Comparison of ENCODE assay signal across 8 cellular contexts in the genomic region with DNA sequence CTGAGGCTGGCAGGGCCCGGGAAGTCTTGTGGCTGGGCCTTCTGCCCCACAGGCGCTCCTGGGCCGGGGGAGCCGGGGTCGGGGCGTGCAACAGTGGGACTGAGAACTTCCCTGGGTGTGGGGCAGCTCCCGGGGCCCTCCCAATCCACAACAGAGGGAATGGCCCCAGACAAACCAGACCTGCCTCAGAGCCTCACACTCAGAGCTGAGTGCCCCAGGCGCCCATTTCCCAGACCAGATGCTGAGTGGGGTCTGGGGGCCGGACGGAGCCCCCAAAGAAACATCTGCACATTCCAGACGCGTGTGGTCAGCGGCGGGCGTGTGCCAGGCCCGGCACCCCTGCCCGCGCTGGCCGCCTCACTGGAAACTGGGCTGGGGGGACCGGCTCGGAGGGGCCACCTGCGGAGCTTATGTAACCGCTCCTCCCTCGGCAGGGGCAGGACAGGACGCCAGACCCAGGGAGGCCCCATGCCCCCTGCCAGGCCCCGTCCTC. TPM values are rescaled to one million over a fixed set of nuclear protein-coding genes. Genes with fewer than 3 reads are reported as not detected.
DNase-seq lines count a peak whose midpoint lies in the region; ATAC-seq and TF ChIP-seq lines count a peak whose summit lies in the region.
"Not testable (repeated sequence)": the region's sequence is repeated elsewhere in the genome, so short reads cannot be mapped to it uniquely, and the experiment has no call there.

No MANE protein-coding gene starts in this region.

- not testable (repeated sequence) for TF ChIP-seq RAD21 in IMR-90 (IDR thresholded peaks at IDR 0.05; ENCODE audit: low read length)

- intact Hi-C loops in IMR-90 (cut with micrococcal nuclease); sigmoid colon (cut with DNase I); transverse colon (cut with DNase I; ENCODE audit: low total_unique reads): not testable (repeated sequence)

- H3K14ac ChIP-seq in IMR-90 (replicated peaks; ENCODE audit: low read depth, low read length): peak overlapping the region; percentile 64

- not testable (repeated sequence) for H3K27ac Mint-ChIP-seq in endodermal cell

- H2BK120ac ChIP-seq in IMR-90 (ENCODE audit: low read depth, low read length): peak overlapping the region; percentile 75; the same call in 1 of the 2 replicates
- H2BK120ac ChIP-seq in mesendoderm (ENCODE audit: low read depth, low read length): not testable (repeated sequence)

- H3K27me3 Mint-ChIP-seq in endodermal cell (ENCODE audit: insufficient read depth): not testable (repeated sequence)

- peak overlapping the region; percentile 77 for H4K91ac ChIP-seq in IMR-90 (ENCODE audit: insufficient read depth, low read depth, low read length)

- dilution Hi-C loops in IMR-90 (cut with HindIII; ENCODE audit: low sequenced_read_pairs, unreplicated experiment): not testable (repeated sequence)

- in situ Hi-C loops in IMR-90 (cut with MboI; ENCODE audit: low sequenced_read_pairs); transverse colon (cut with MboI; ENCODE audit: low pct_ligation_motif_present in 1 of 4, low pct_unique_long_range_greater_than_20kb in 1 of 4, low sequenced_read_pairs in 3 of 4): not testable (repeated sequence)

- not testable (repeated sequence) for TF ChIP-seq EP300 in sigmoid colon (IDR thresholded peaks at IDR 0.05); transverse colon (IDR thresholded peaks at IDR 0.05; ENCODE audit: low read depth)

- ATAC-seq in IMR-90 (ENCODE audit: low read depth): peak; percentile 4

- peak overlapping the region; percentile 53; the same call in 1 of the 2 replicates for H4K5ac ChIP-seq in IMR-90 (ENCODE audit: low read depth, low read length)
- not testable (repeated sequence) for H4K5ac ChIP-seq in mesendoderm (ENCODE audit: low read length)

- H3K4me3 ChIP-seq in BLaER1; IMR-90 (ENCODE audit: insufficient read depth, low read depth, low read length); endodermal cell (ENCODE audit: low read length); mesendoderm (ENCODE audit: low read length): not testable (repeated sequence)
- H3K4me3 ChIP-seq in right atrium auricular region (peak overlapping the region; percentile 3 to 38), sigmoid colon (peak overlapping the region; percentile 14 to 46 (median 39)), transverse colon (peak overlapping the region in 2 of 4 donors; percentile 4 to 28)

- H3K9ac ChIP-seq in BLaER1; endodermal cell (ENCODE audit: extremely low read depth, low read length, poor library complexity, severe bottlenecking): not testable (repeated sequence)
- H3K9ac ChIP-seq in IMR-90 (ENCODE audit: low read depth, low read length): peak overlapping the region; percentile 22
- peak overlapping the region; percentile 66 for H3K9ac ChIP-seq in mesendoderm (ENCODE audit: low read length)

- peaks cover 0 to 35% of the 10 kb centered on the region in 2 experiments; a peak in 2 of 4 replicates for H3K79me1 ChIP-seq in IMR-90 (ENCODE audit: low read depth in 1 of 2, low read length in 2 of 2)
- H3K79me1 ChIP-seq in mesendoderm (ENCODE audit: low read length): not testable (repeated sequence)

- H3K4me2 ChIP-seq in BLaER1: peak overlapping the region; percentile 59; the same call in 1 of the 2 replicates
- H3K4me2 ChIP-seq in IMR-90 (ENCODE audit: low read depth, low read length): peak overlapping the region; percentile 49; the same call in 1 of the 2 replicates
- H3K4me2 ChIP-seq in mesendoderm (ENCODE audit: low read length): not testable (repeated sequence)

- not testable (repeated sequence) for H2AK9ac ChIP-seq in IMR-90 (replicated peaks; ENCODE audit: low read depth, low read length, poor library complexity)

- H2BK5ac ChIP-seq in IMR-90 (ENCODE audit: low read depth, low read length, poor library complexity, severe bottlenecking): peak overlapping the region; percentile 79
- not testable (repeated sequence) for H2BK5ac ChIP-seq in mesendoderm (ENCODE audit: low read length)

- H3K56ac ChIP-seq in IMR-90 (ENCODE audit: extremely low read depth, insufficient read depth, low read length): 0 out of 2 replicates have a peak overlapping the region, but pooled peaks have one; percentile 51
- H3K56ac ChIP-seq in mesendoderm (ENCODE audit: low read length): peak overlapping the region; percentile 86

- H3K27me3 ChIP-seq in BLaER1; IMR-90 (ENCODE audit: control insufficient read depth, insufficient read depth, low read length); endodermal cell (ENCODE audit: control insufficient read depth, insufficient read depth, low read length, poor library complexity, severe bottlenecking); right atrium auricular region; mesendoderm (ENCODE audit: insufficient read depth, low read length, poor library complexity); sigmoid colon; transverse colon: not testable (repeated sequence)

- not testable (repeated sequence) for H2BK20ac ChIP-seq in IMR-90 (ENCODE audit: low read depth, low read length)

- H3K36me3 ChIP-seq in BLaER1; IMR-90 (ENCODE audit: control insufficient read depth, insufficient read depth, low read length); endodermal cell (ENCODE audit: control insufficient read depth, insufficient read depth, low read length); right atrium auricular region; mesendoderm (ENCODE audit: control insufficient read depth, insufficient read depth, low read length); sigmoid colon; transverse colon: not testable (repeated sequence)

- not testable (repeated sequence) for H3K9me3 Mint-ChIP-seq in endodermal cell

- H3K79me2 ChIP-seq in mesendoderm (ENCODE audit: control insufficient read depth, insufficient read depth, low read length): peaks cover 23% of the 10 kb centered on the region

- H3K18ac ChIP-seq in IMR-90 (ENCODE audit: low read depth, low read length) (peak overlapping the region; percentile 26; the same call in 1 of the 2 replicates), mesendoderm (ENCODE audit: low read length) (peak overlapping the region; percentile 98)

- peak overlapping the region; percentile 36 to 71; a peak in 2 of 4 replicates for H4K8ac ChIP-seq in IMR-90 (ENCODE audit: low read depth in 2 of 2, low read length in 2 of 2)
- H4K8ac ChIP-seq in mesendoderm (ENCODE audit: low read depth, low read length): not testable (repeated sequence)

- H3K23ac ChIP-seq in IMR-90 (ENCODE audit: low read depth, low read length); mesendoderm (ENCODE audit: low read length): not testable (repeated sequence)

- H3K4me3 Mint-ChIP-seq in endodermal cell: peak overlapping the region; percentile 34

- TF ChIP-seq POLR2A in IMR-90 (IDR thresholded peaks at IDR 0.05; ENCODE audit: low read depth, low read length); sigmoid colon (IDR thresholded peaks at IDR 0.05); transverse colon (IDR thresholded peaks at IDR 0.05): not testable (repeated sequence)

- H4K20me1 ChIP-seq in BLaER1 (peaks cover 87% of the 10 kb centered on the region), IMR-90 (ENCODE audit: insufficient read depth, low read length) (peaks cover 42% of the 10 kb centered on the region)

- H3K9me3 ChIP-seq in BLaER1; IMR-90 (ENCODE audit: control insufficient read depth, insufficient read depth, low read length); endodermal cell (ENCODE audit: control insufficient read depth, low read length); right atrium auricular region; sigmoid colon; transverse colon: not testable (repeated sequence)

- not testable (repeated sequence) for DNase-seq in IMR-90; right atrium auricular region (ENCODE audit: low spot score); transverse colon
- DNase-seq in endodermal cell (peak; percentile 80), mesendoderm (peak; percentile 75), sigmoid colon (peak; percentile 69)

- H2AK5ac ChIP-seq in IMR-90 (ENCODE audit: low read depth, low read length): peak overlapping the region; percentile 97
- H2AK5ac ChIP-seq in mesendoderm (ENCODE audit: low read length): not testable (repeated sequence)

- H2AFZ ChIP-seq in IMR-90 (replicated peaks; ENCODE audit: low read length, poor library complexity): not testable (repeated sequence)

- not testable (repeated sequence) for H3K4me1 Mint-ChIP-seq in endodermal cell

- not testable (repeated sequence) for H3K9me1 ChIP-seq in IMR-90 (ENCODE audit: insufficient read depth, low read length)

- TF ChIP-seq CTCF in IMR-90 (conservative IDR thresholded peaks at IDR 0.05; ENCODE audit: low read depth, low read length); endodermal cell (conservative IDR thresholded peaks at IDR 0.05); right atrium auricular region (IDR thresholded peaks at IDR 0.05); sigmoid colon (IDR thresholded peaks at IDR 0.05); transverse colon (IDR thresholded peaks at IDR 0.05): not testable (repeated sequence)

- BruUV-seq in IMR-90 (replicated peaks; lab: Mats Ljungman, UMichigan): not testable (repeated sequence)

- H3K4ac ChIP-seq in IMR-90 (ENCODE audit: low read depth, low read length): peak overlapping the region; percentile 84; the same call in 1 of the 2 replicates
- peak overlapping the region; percentile 58 for H3K4ac ChIP-seq in mesendoderm (ENCODE audit: low read depth, low read length)

- no CpG with 5 or more reads among the region's 26 CpGs for WGBS in IMR-90 (ENCODE audit: extremely low coverage in 2 of 2, insufficient read length in 1 of 2), 2 experiments
- 71 to 79% methylated on average over 5 to 24 of the region's 26 CpGs for WGBS in endodermal cell (ENCODE audit: insufficient coverage in 1 of 2, insufficient read length in 1 of 2), 2 experiments
- no CpG with 5 or more reads among the region's 26 CpGs for WGBS in mesendoderm (ENCODE audit: extremely low coverage, insufficient coverage, low lambda C conversion rate)
- WGBS in sigmoid colon, 2 donors: 59 to 75% methylated on average over 26 of the region's 26 CpGs
- WGBS in transverse colon (ENCODE audit: low coverage in 1 of 2), 2 donors: 50% methylated on average over 10 of the region's 26 CpGs; no CpG with 5 or more reads in 1 of the 2 donors

- H3K36me3 Mint-ChIP-seq in endodermal cell (ENCODE audit: low read depth): not testable (repeated sequence)

- CTCF ChIA-PET in IMR-90 (lab: Yijun Ruan, JAX): not testable (repeated sequence)

- peak overlapping the region; percentile 38 for H3K27ac ChIP-seq in BLaER1
- peak overlapping the region; percentile 81 for H3K27ac ChIP-seq in IMR-90 (ENCODE audit: insufficient read depth, low read length)
- H3K27ac ChIP-seq in angular gyrus (ENCODE audit: low read depth, low read length): peak overlapping the region; percentile 80
- H3K27ac ChIP-seq in endodermal cell (ENCODE audit: low read depth, low read length): not testable (repeated sequence)
- peak overlapping the region; percentile 83 to 90 for H3K27ac ChIP-seq in right atrium auricular region
- peak overlapping the region; percentile 98 for H3K27ac ChIP-seq in mesendoderm (ENCODE audit: low read depth, low read length)
- H3K27ac ChIP-seq in sigmoid colon: peak overlapping the region; percentile 89 to 99 (median 96)
- peak overlapping the region; percentile 84 to 91 (median 88) for H3K27ac ChIP-seq in transverse colon

- not testable (repeated sequence) for H2BK15ac ChIP-seq in IMR-90 (ENCODE audit: low read depth, low read length); mesendoderm (replicated peaks; ENCODE audit: low read depth)

- POLR2A ChIA-PET in IMR-90 (lab: Charles Lee; ENCODE audit: unreplicated experiment): not testable (repeated sequence)

- H3K4me1 ChIP-seq in BLaER1 (peaks cover 38% of the 10 kb centered on the region), IMR-90 (ENCODE audit: control insufficient read depth, insufficient read depth, low read length) (peaks cover 39% of the 10 kb centered on the region), right atrium auricular region (peaks cover 0 to 74% of the 10 kb centered on the region in 2 donors), sigmoid colon (peaks cover 0 to 81% (median 76%) of the 10 kb centered on the region in 4 donors), transverse colon (peaks cover 27 to 68% (median 46%) of the 10 kb centered on the region in 4 donors)
- not testable (repeated sequence) for H3K4me1 ChIP-seq in endodermal cell (ENCODE audit: control insufficient read depth, insufficient read depth, low read length); mesendoderm (ENCODE audit: control insufficient read depth, low read depth, low read length)

RNA-seq across cellular contexts. Expression of a gene that starts 49.6 kb away (rescaled TPM):
- total RNA-seq in IMR-90 (2012; rRNA removed): 47.7 and 58.3 TPM in 2 replicates
- 17.6 and 22.1 TPM in 2 replicates for polyA plus RNA-seq in IMR-90 (2012; rRNA removed)
- 4.0 and 7.1 TPM in 2 replicates for polyA plus RNA-seq in IMR-90 (2012; cell fraction: cytosol; rRNA removed)
- 4.7 and 25.4 TPM in 2 replicates for polyA plus RNA-seq in IMR-90 (2012; cell fraction: nucleus; rRNA removed; ENCODE audit: low replicate concordance)
- 10 to 100 TPM; 28.6 to 30.6 TPM for total RNA-seq in endodermal cell
- 27.4 TPM for polyA plus RNA-seq in endodermal cell (2013, experiment 1 of 2)
- 25.0 TPM for polyA plus RNA-seq in endodermal cell (2013, experiment 2 of 2)
- total RNA-seq in right atrium auricular region: 10 to 100 TPM; 12.9 to 16.9 TPM
- 18.1 TPM for polyA plus RNA-seq in mesendoderm (2013, experiment 1 of 2)
- 17.7 TPM for polyA plus RNA-seq in mesendoderm (2013, experiment 2 of 2)
- 10 to 100 TPM; 21.3 to 27.2 (median 25.6) TPM for total RNA-seq in sigmoid colon
- polyA plus RNA-seq in sigmoid colon: 10 to 100 TPM; 14.5 to 17.4 (median 16.9) TPM
- total RNA-seq in transverse colon: 10 to 100 TPM; 13.5 to 33.0 (median 24.0) TPM
